16 cellular contexts compared by ENCODE assay signal in the genomic region with DNA sequence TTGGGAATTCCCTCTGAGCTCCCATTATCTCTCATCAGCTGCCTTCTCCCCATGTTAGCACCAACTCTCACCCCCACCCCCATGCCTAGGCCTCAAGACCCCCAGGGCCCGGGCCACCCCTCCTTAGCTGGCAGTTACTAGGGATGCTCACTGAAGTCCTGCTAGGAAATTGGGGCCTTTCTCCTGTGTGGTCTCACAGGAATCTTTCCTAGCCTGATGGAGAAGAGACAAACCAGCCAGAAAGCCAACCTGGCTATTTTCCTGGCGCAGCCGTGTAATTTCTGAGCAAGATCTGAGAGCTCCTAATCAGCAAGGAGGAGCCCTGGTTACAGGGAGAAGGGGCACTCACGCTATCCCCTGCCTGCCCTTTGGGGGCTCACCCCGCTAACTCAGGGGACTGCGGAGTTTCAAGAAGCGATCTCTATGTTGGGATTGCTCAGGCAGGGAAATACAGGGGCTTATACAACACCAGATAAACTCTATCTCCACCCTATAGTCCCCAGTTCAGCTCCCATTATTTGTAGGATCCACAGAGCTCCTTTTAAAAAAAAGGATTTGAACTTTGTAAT. TPM values are rescaled to one million over a fixed set of nuclear protein-coding genes. Genes with fewer than 3 reads are reported as not detected.
A peak's percentile ranks its signal among the peaks of the same experiment; 100 is the strongest.
DNase-seq lines count a peak whose midpoint lies in the region; ATAC-seq and TF ChIP-seq lines count a peak whose summit lies in the region.
"Had no signal": no experiment of that assay in that cellular context is flagged by ENCODE, and none has a peak within 500 bp of the region (broad histone marks: within the 10 kb centered on the region; RNA-seq: fewer than 3 reads in every experiment).

No MANE protein-coding gene starts in this region.

- H3K27me3 Mint-ChIP-seq in GM23338 (ENCODE audit: insufficient read depth, low read depth, poor library complexity) = peaks cover 35% of the 10 kb centered on the region

- H3K36me3 ChIP-seq in GM23338 (ENCODE audit: insufficient read depth) (no peaks in the 10 kb centered on the region), liver (ENCODE audit: control insufficient read depth in 4 of 4, insufficient read depth in 3 of 4, low read depth in 1 of 4, low read length in 3 of 4) (no peaks in the 10 kb centered on the region), stomach (no peaks in the 10 kb centered on the region)

- no peaks in the 10 kb centered on the region for H3K79me2 ChIP-seq in GM23338 (replicated peaks; ENCODE audit: insufficient read depth)

- H3K9me3 ChIP-seq in liver (ENCODE audit: control insufficient read depth in 4 of 4, low read length in 3 of 4) (no peaks in the 10 kb centered on the region), stomach (no peaks in the 10 kb centered on the region)

- no peak overlapping the region for H3K27ac ChIP-seq in GM23338 (ENCODE audit: low read depth)
- peak overlapping the region; percentile 6 for H3K27ac ChIP-seq in caudate nucleus (ENCODE audit: low read depth, low read length)
- peak overlapping the region; percentile 80 to 83 for H3K27ac ChIP-seq in liver (ENCODE audit: low read depth in 1 of 2, low read length in 2 of 2)
- peak overlapping the region; percentile 91 to 97 (median 97) for H3K27ac ChIP-seq in stomach

- no peak for TF ChIP-seq POLR2A in stomach (IDR thresholded peaks at IDR 0.05)

- TF ChIP-seq CTCF in GM23338 (conservative IDR thresholded peaks at IDR 0.05; ENCODE audit: low read depth in 2 of 2) (no peak), liver (IDR thresholded peaks at IDR 0.05; ENCODE audit: low read depth, low read length, missing input control) (no peak), stomach (IDR thresholded peaks at IDR 0.05) (no peak)

- TF ChIP-seq EP300 in stomach (IDR thresholded peaks at IDR 0.05) = no peak

- DNase-seq in GM23338 (ENCODE audit: low spot score) = peak; percentile 6
- no peak for DNase-seq in caudate nucleus (lab: John Stamatoyannopoulos, UW)
- DNase-seq in stomach = no peak
- DNase-seq in DMS153 (lab: John Stamatoyannopoulos, UW) = no peak
- no peak for DNase-seq in Ammon's horn (ENCODE audit: low spot score)
- DNase-seq in T-helper 2 cell = no peak
- no peak for DNase-seq in anterior cingulate cortex (lab: John Stamatoyannopoulos, UW)
- DNase-seq: activated CD4-positive, alpha-beta T cell treated with anti-CD3 and anti-CD28 coated beads for 4 hours; activated T-cell treated with anti-CD3 and anti-CD28 coated beads, Interleukin-2, amount 50 U/mL, for 48 hours; effector memory CD8-positive, alpha-beta T cell; head of caudate nucleus; NCI-H2081 treated with DMSO at 0.1 percent for 48 hours; stimulated activated CD4-positive, alpha-beta T cell treated with anti-CD3 and anti-CD28 coated beads, Interleukin-4, amount 100 ng/mL, for 1 hour had no signal

- no peaks in the 10 kb centered on the region for H3K36me3 Mint-ChIP-seq in GM23338 (ENCODE audit: low read depth)
- H3K36me3 Mint-ChIP-seq: memory B cell had no signal

- intact Hi-C loops in stomach (cut with DNase I; ENCODE audit: low total_unique reads) = no loop called here

- H3K9me3 Mint-ChIP-seq in GM23338 = peaks cover 3% of the 10 kb centered on the region; the same call in 2 of the 3 replicates
- H3K9me3 Mint-ChIP-seq: effector memory CD8-positive, alpha-beta T cell; memory B cell had no signal

- H3K4me3 Mint-ChIP-seq in GM23338 = no peak overlapping the region

- H3K4me3 ChIP-seq in GM23338 (no peak overlapping the region), liver (ENCODE audit: low read depth in 1 of 3, low read length in 3 of 3) (no peak overlapping the region), stomach (peak overlapping the region in 3 of 4 donors; percentile 51 to 67 (median 53))

- H3K4me1 ChIP-seq in GM23338 (ENCODE audit: insufficient read depth) = peaks cover 47% of the 10 kb centered on the region
- H3K4me1 ChIP-seq in liver (ENCODE audit: control insufficient read depth in 4 of 4, insufficient read depth in 4 of 4, low read length in 3 of 4) = peaks cover 13 to 58% (median 38%) of the 10 kb centered on the region in 4 donors
- H3K4me1 ChIP-seq in stomach = peaks cover 52 to 81% (median 66%) of the 10 kb centered on the region in 4 donors

- H3F3A ChIP-seq in GM23338 (replicated peaks; ENCODE audit: low read depth) = peaks cover 24% of the 10 kb centered on the region; the same call in 1 of the 2 replicates

- H4K20me1 ChIP-seq in GM23338 (replicated peaks; ENCODE audit: insufficient read depth) = peaks cover 52% of the 10 kb centered on the region

- no peak for TF ChIP-seq RAD21 in liver (IDR thresholded peaks at IDR 0.05)

- H3K4me1 Mint-ChIP-seq in GM23338 = peaks cover 50% of the 10 kb centered on the region

- H3K9me2 ChIP-seq in GM23338 (ENCODE audit: insufficient read depth) = no peaks in the 10 kb centered on the region

- no peak for ATAC-seq in GM23338
- ATAC-seq: effector memory CD8-positive, alpha-beta T cell had no signal

- H3K9ac ChIP-seq in liver (ENCODE audit: low read depth in 1 of 2, low read length in 2 of 2) = no peak overlapping the region

- no peak overlapping the region for H3K4me2 ChIP-seq in GM23338

- H3K27me3 ChIP-seq in GM23338 (ENCODE audit: insufficient read depth) (peaks cover 100% of the 10 kb centered on the region), liver (ENCODE audit: control insufficient read depth in 4 of 4, insufficient read depth in 4 of 4, low read length in 3 of 4) (no peaks in the 10 kb centered on the region), stomach (peaks cover 0 to 81% (median 18%) of the 10 kb centered on the region in 3 donors)

- no peak overlapping the region for H2AFZ ChIP-seq in GM23338

- no peak overlapping the region for H3K27ac Mint-ChIP-seq in GM23338
- H3K27ac Mint-ChIP-seq: effector memory CD8-positive, alpha-beta T cell; memory B cell had no signal

- WGBS in liver = 73% methylated on average over 7 of the region's 7 CpGs
- 14 to 41% (median 24%) methylated on average over 7 of the region's 7 CpGs for WGBS in stomach, 5 donors

TF ChIP-seq in GM23338, 12 proteins besides CTCF, POLR2A, EP300 and RAD21 (continues in another document):
- TF ChIP-seq, protein P1, sequence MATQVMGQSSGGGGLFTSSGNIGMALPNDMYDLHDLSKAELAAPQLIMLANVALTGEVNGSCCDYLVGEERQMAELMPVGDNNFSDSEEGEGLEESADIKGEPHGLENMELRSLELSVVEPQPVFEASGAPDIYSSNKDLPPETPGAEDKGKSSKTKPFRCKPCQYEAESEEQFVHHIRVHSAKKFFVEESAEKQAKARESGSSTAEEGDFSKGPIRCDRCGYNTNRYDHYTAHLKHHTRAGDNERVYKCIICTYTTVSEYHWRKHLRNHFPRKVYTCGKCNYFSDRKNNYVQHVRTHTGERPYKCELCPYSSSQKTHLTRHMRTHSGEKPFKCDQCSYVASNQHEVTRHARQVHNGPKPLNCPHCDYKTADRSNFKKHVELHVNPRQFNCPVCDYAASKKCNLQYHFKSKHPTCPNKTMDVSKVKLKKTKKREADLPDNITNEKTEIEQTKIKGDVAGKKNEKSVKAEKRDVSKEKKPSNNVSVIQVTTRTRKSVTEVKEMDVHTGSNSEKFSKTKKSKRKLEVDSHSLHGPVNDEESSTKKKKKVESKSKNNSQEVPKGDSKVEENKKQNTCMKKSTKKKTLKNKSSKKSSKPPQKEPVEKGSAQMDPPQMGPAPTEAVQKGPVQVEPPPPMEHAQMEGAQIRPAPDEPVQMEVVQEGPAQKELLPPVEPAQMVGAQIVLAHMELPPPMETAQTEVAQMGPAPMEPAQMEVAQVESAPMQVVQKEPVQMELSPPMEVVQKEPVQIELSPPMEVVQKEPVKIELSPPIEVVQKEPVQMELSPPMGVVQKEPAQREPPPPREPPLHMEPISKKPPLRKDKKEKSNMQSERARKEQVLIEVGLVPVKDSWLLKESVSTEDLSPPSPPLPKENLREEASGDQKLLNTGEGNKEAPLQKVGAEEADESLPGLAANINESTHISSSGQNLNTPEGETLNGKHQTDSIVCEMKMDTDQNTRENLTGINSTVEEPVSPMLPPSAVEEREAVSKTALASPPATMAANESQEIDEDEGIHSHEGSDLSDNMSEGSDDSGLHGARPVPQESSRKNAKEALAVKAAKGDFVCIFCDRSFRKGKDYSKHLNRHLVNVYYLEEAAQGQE (IDR thresholded peaks at IDR 0.05; ENCODE audit: unreplicated experiment) = no peak
- TF ChIP-seq ZNF114 (CRISPR knock-in tag; IDR thresholded peaks at IDR 0.05) = no peak
- no peak for TF ChIP-seq STAT1 (IDR thresholded peaks at IDR 0.05; ENCODE audit: unreplicated experiment)
- peak; percentile 79 for TF ChIP-seq EZH2 (IDR thresholded peaks at IDR 0.05; ENCODE audit: low read depth, unreplicated experiment)

TF ChIP-seq in liver, 16 proteins besides CTCF, POLR2A, EP300 and RAD21 (continues in another document):
- TF ChIP-seq SP1 (IDR thresholded peaks at IDR 0.05) (no peak), RXRA (IDR thresholded peaks at IDR 0.05) (no peak), JUND (IDR thresholded peaks at IDR 0.05) (no peak), YY1 (IDR thresholded peaks at IDR 0.05) (no peak), FOXA1 (IDR thresholded peaks at IDR 0.05) (no peak), NR2F2 (IDR thresholded peaks at IDR 0.05) (no peak)

RNA-seq across cellular contexts. Expression of a gene that starts 25.1 kb away (rescaled TPM):
- not detected in 2 replicates for total RNA-seq in GM23338 (2014; rRNA removed; shearing (Covaris generic))
- 0.16 and 0.23 TPM in 2 replicates for polyA plus RNA-seq in GM23338 (2016; fragmentation: Nextera tagmentation; extraction: Ambion mirVana)
- 1 to 10 TPM; 5.9 to 6.4 TPM for total RNA-seq in liver
- polyA plus RNA-seq in liver = 10 to 100 TPM; 12.0 to 22.4 TPM
- total RNA-seq in stomach = 10 to 100 TPM; 36.8 to 96.2 (median 63.0) TPM
- 10 to 100 TPM; 30.9 to 47.4 (median 39.7) TPM for polyA plus RNA-seq in stomach
- total RNA-seq: T-helper 2 cell treated with Interferon-gamma antibody and Interleukin-4, amounts not matched to agents 100 ng/mL and 5 ng/mL, for 36 hours had no signal

Comparison
In these comparisons a context has a peak if more than half of its experiments do, and no peak if none do; other contexts are left out.
1. H3K4me3 ChIP-seq: peak in stomach (3 of 4); none in GM23338 (single experiment) and liver (0 of 3).
2. RNA of a gene that starts 25.1 kb away (total RNA-seq): 36.8 to 96.2 TPM in stomach; 5.9 to 6.4 TPM in liver and not detected in GM23338; every median in the first group is over 4 times any median in the second.